Comparison of ENCODE assay signal across 8 cellular contexts in the genomic region with DNA sequence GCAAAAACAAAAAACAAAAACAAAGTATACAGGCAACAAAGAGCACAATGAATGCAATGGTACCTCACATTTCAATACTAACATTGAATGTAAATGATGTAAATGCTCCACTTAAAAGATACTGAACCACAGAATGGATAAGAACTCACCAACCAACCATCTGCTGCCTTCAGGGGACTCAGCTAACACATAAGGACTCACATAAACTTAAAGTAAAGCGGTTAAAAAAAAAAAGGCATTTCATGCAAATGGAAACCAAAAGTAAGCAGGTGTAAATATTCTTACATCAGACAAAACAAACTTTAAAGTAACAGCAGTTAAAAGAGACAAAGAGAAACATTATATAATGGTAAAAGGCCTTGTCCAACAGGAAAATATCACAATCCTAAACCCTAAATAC.
DNase-seq lines count a peak whose midpoint lies in the region; ATAC-seq and TF ChIP-seq lines count a peak whose summit lies in the region.
"Not testable (repeated sequence)": the region's sequence is repeated elsewhere in the genome, so short reads cannot be mapped to it uniquely, and the experiment has no call there.

No MANE protein-coding gene starts in this region.

- not testable (repeated sequence) for ATAC-seq in CD4-positive, CD25-positive, alpha-beta regulatory T cell (ENCODE audit: low read depth in 2 of 2)

- not testable (repeated sequence) for H3K9me3 Mint-ChIP-seq in CD4-positive, CD25-positive, alpha-beta regulatory T cell; activated CD4-positive, alpha-beta memory T cell treated with anti-CD3 and anti-CD28 coated beads, Interleukin-2, amount 10 ng/mL, durations not matched to agents 7 days and 5 days; activated naive CD8-positive, alpha-beta T cell (ENCODE audit: low read depth)
- peaks cover 24% of the 10 kb centered on the region for H3K9me3 Mint-ChIP-seq in T-helper 1 cell treated with Interleukin-12 subunit alpha and Interleukin-12 subunit beta and Interleukin-4 antibody, amounts not matched to agents 30 μg/mL and 1 μg/mL, for 36 hours
- H3K9me3 Mint-ChIP-seq in activated T-helper 1 cell treated with anti-CD3 and anti-CD28 coated beads, Interleukin-12 subunit alpha, Interleukin-12 subunit beta, Interleukin-2, Interleukin-4 antibody, amounts not matched to agents 30 ng/mL and 10 ng/mL and 1 ng/mL, durations not matched to agents 14 hours and 24 hours and 36 hours: peaks cover 10% of the 10 kb centered on the region
- H3K9me3 Mint-ChIP-seq in endodermal cell: peaks cover 29% of the 10 kb centered on the region

- H3K36me3 ChIP-seq in CD4-positive, CD25-positive, alpha-beta regulatory T cell (ENCODE audit: control insufficient read depth, insufficient read depth, low read length); endodermal cell (ENCODE audit: control insufficient read depth, insufficient read depth, low read length); spleen: not testable (repeated sequence)

- not testable (repeated sequence) for TF ChIP-seq CTCF in endodermal cell (conservative IDR thresholded peaks at IDR 0.05); spleen (IDR thresholded peaks at IDR 0.05 in 8 of 11, conservative IDR thresholded peaks at IDR 0.05 in 3 of 11)

- H3K36me3 Mint-ChIP-seq in CD4-positive, CD25-positive, alpha-beta regulatory T cell; activated naive CD8-positive, alpha-beta T cell; endodermal cell (ENCODE audit: low read depth): not testable (repeated sequence)
- H3K36me3 Mint-ChIP-seq in T-helper 1 cell treated with Interleukin-12 subunit alpha and Interleukin-12 subunit beta and Interleukin-4 antibody, amounts not matched to agents 30 μg/mL and 1 μg/mL, for 36 hours (ENCODE audit: low read depth): peaks cover 32% of the 10 kb centered on the region
- H3K36me3 Mint-ChIP-seq in activated CD4-positive, alpha-beta memory T cell treated with anti-CD3 and anti-CD28 coated beads, Interleukin-2, amount 10 ng/mL, durations not matched to agents 7 days and 5 days (ENCODE audit: low read depth): peaks cover 39% of the 10 kb centered on the region
- H3K36me3 Mint-ChIP-seq in activated T-helper 1 cell treated with anti-CD3 and anti-CD28 coated beads, Interleukin-12 subunit alpha, Interleukin-12 subunit beta, Interleukin-2, Interleukin-4 antibody, amounts not matched to agents 30 ng/mL and 10 ng/mL and 1 ng/mL, durations not matched to agents 14 hours and 24 hours and 36 hours (ENCODE audit: low read depth): peaks cover 15% of the 10 kb centered on the region

- peak overlapping the region; percentile 79 for H3K4me3 ChIP-seq in CD4-positive, CD25-positive, alpha-beta regulatory T cell (ENCODE audit: low read depth, low read length)
- not testable (repeated sequence) for H3K4me3 ChIP-seq in Jurkat, Clone E6-1 (ENCODE audit: low read length)
- H3K4me3 ChIP-seq in endodermal cell (ENCODE audit: low read length): peak overlapping the region; percentile 19
- peak overlapping the region in 4 of 8 donors; percentile 1 to 37 (median 2) for H3K4me3 ChIP-seq in spleen

- H3K27ac Mint-ChIP-seq in CD4-positive, CD25-positive, alpha-beta regulatory T cell: peak overlapping the region; percentile 50 to 98 (median 81)
- peak overlapping the region; percentile 98 for H3K27ac Mint-ChIP-seq in T-helper 1 cell treated with Interleukin-12 subunit alpha and Interleukin-12 subunit beta and Interleukin-4 antibody, amounts not matched to agents 30 μg/mL and 1 μg/mL, for 36 hours
- peak overlapping the region; percentile 96 for H3K27ac Mint-ChIP-seq in activated CD4-positive, alpha-beta memory T cell treated with anti-CD3 and anti-CD28 coated beads, Interleukin-2, amount 10 ng/mL, durations not matched to agents 7 days and 5 days
- H3K27ac Mint-ChIP-seq in activated T-helper 1 cell treated with anti-CD3 and anti-CD28 coated beads, Interleukin-12 subunit alpha, Interleukin-12 subunit beta, Interleukin-2, Interleukin-4 antibody, amounts not matched to agents 30 ng/mL and 10 ng/mL and 1 ng/mL, durations not matched to agents 14 hours and 24 hours and 36 hours: peak overlapping the region; percentile 93
- peak overlapping the region; percentile 74 for H3K27ac Mint-ChIP-seq in activated naive CD8-positive, alpha-beta T cell
- H3K27ac Mint-ChIP-seq in endodermal cell: peak overlapping the region; percentile 97

- CTCF ChIA-PET in activated CD4-positive, alpha-beta memory T cell treated with anti-CD3 and anti-CD28 coated beads, Interleukin-2, amount 10 ng/mL, durations not matched to agents 7 days and 5 days (lab: Charles Lee): interaction anchor here (1.3 kb wide), 2 partner anchors 48 to 91 kb away, joined by 5 to 7 read pairs; a partner anchor contains a TSS

- POLR2A ChIA-PET in activated CD4-positive, alpha-beta memory T cell treated with anti-CD3 and anti-CD28 coated beads, Interleukin-2, amount 10 ng/mL, durations not matched to agents 7 days and 5 days (lab: Charles Lee): interaction anchor here (0.7 to 4.3 kb wide), 7 partner anchors 13 to 186 kb away, joined by 3 to 20 read pairs (median 3); a partner anchor contains a TSS

- H3K4me3 Mint-ChIP-seq in CD4-positive, CD25-positive, alpha-beta regulatory T cell: peak overlapping the region; percentile 85 to 94 (median 87)
- H3K4me3 Mint-ChIP-seq in T-helper 1 cell treated with Interleukin-12 subunit alpha and Interleukin-12 subunit beta and Interleukin-4 antibody, amounts not matched to agents 30 μg/mL and 1 μg/mL, for 36 hours: peak overlapping the region; percentile 96
- H3K4me3 Mint-ChIP-seq in activated CD4-positive, alpha-beta memory T cell treated with anti-CD3 and anti-CD28 coated beads, Interleukin-2, amount 10 ng/mL, durations not matched to agents 7 days and 5 days: peak overlapping the region; percentile 89
- peak overlapping the region; percentile 83 for H3K4me3 Mint-ChIP-seq in activated T-helper 1 cell treated with anti-CD3 and anti-CD28 coated beads, Interleukin-12 subunit alpha, Interleukin-12 subunit beta, Interleukin-2, Interleukin-4 antibody, amounts not matched to agents 30 ng/mL and 10 ng/mL and 1 ng/mL, durations not matched to agents 14 hours and 24 hours and 36 hours
- peak overlapping the region; percentile 71 for H3K4me3 Mint-ChIP-seq in activated naive CD8-positive, alpha-beta T cell
- H3K4me3 Mint-ChIP-seq in endodermal cell: not testable (repeated sequence)

- 90% methylated on average over 1 of the region's 1 CpG; no CpG with 5 or more reads in 1 of the 2 experiments for WGBS in endodermal cell (ENCODE audit: insufficient coverage in 1 of 2, insufficient read length in 1 of 2), 2 experiments
- WGBS in spleen, 5 donors: 69 to 95% (median 74%) methylated on average over 1 of the region's 1 CpG

- not testable (repeated sequence) for H3K9ac ChIP-seq in endodermal cell (ENCODE audit: extremely low read depth, low read length, poor library complexity, severe bottlenecking)

- not testable (repeated sequence) for H3K9me3 ChIP-seq in CD4-positive, CD25-positive, alpha-beta regulatory T cell (ENCODE audit: control insufficient read depth in 2 of 2, low read length in 2 of 2); spleen
- H3K9me3 ChIP-seq in endodermal cell (ENCODE audit: control insufficient read depth, low read length): peaks cover 14% of the 10 kb centered on the region

- TF ChIP-seq POLR2A in spleen (IDR thresholded peaks at IDR 0.05): not testable (repeated sequence)

- H3K27me3 ChIP-seq in CD4-positive, CD25-positive, alpha-beta regulatory T cell (ENCODE audit: control insufficient read depth, insufficient read depth, low read length); endodermal cell (ENCODE audit: control insufficient read depth, insufficient read depth, low read length, poor library complexity, severe bottlenecking); spleen (replicated peaks in 1 of 7): not testable (repeated sequence)

- H3K4me1 Mint-ChIP-seq in CD4-positive, CD25-positive, alpha-beta regulatory T cell: peaks cover 45 to 79% (median 56%) of the 10 kb centered on the region in 4 donors
- H3K4me1 Mint-ChIP-seq in T-helper 1 cell treated with Interleukin-12 subunit alpha and Interleukin-12 subunit beta and Interleukin-4 antibody, amounts not matched to agents 30 μg/mL and 1 μg/mL, for 36 hours (ENCODE audit: low read depth): peaks cover 61% of the 10 kb centered on the region
- H3K4me1 Mint-ChIP-seq in activated CD4-positive, alpha-beta memory T cell treated with anti-CD3 and anti-CD28 coated beads, Interleukin-2, amount 10 ng/mL, durations not matched to agents 7 days and 5 days: peaks cover 62% of the 10 kb centered on the region
- H3K4me1 Mint-ChIP-seq in activated T-helper 1 cell treated with anti-CD3 and anti-CD28 coated beads, Interleukin-12 subunit alpha, Interleukin-12 subunit beta, Interleukin-2, Interleukin-4 antibody, amounts not matched to agents 30 ng/mL and 10 ng/mL and 1 ng/mL, durations not matched to agents 14 hours and 24 hours and 36 hours (ENCODE audit: low read depth): peaks cover 64% of the 10 kb centered on the region
- H3K4me1 Mint-ChIP-seq in activated naive CD8-positive, alpha-beta T cell (ENCODE audit: low read depth): peaks cover 69% of the 10 kb centered on the region
- peaks cover 34% of the 10 kb centered on the region for H3K4me1 Mint-ChIP-seq in endodermal cell

- peak overlapping the region; percentile 58 for H3K27ac ChIP-seq in CD4-positive, CD25-positive, alpha-beta regulatory T cell (ENCODE audit: insufficient read depth, low read length, poor library complexity, severe bottlenecking)
- H3K27ac ChIP-seq in endodermal cell (ENCODE audit: low read depth, low read length): not testable (repeated sequence)
- H3K27ac ChIP-seq in spleen: peak overlapping the region in 6 of 8 donors; percentile 37 to 70 (median 64)

- H3K4me1 ChIP-seq in CD4-positive, CD25-positive, alpha-beta regulatory T cell (ENCODE audit: control insufficient read depth, insufficient read depth, low read length, poor library complexity, severe bottlenecking): peaks cover 51% of the 10 kb centered on the region
- not testable (repeated sequence) for H3K4me1 ChIP-seq in endodermal cell (ENCODE audit: control insufficient read depth, insufficient read depth, low read length)
- peaks cover 0 to 43% (median 12%) of the 10 kb centered on the region in 6 donors for H3K4me1 ChIP-seq in spleen

- intact Hi-C loops in activated T-helper 1 cell treated with anti-CD3 and anti-CD28 coated beads, Interleukin-12 subunit alpha, Interleukin-12 subunit beta, Interleukin-2, Interleukin-4 antibody, amounts not matched to agents 30 ng/mL and 10 ng/mL and 1 ng/mL, durations not matched to agents 14 hours and 24 hours and 36 hours (cut with micrococcal nuclease): loop anchor here (1.0 to 10.0 kb wide), 5 partner anchors 34 to 188 kb away; a partner anchor contains a TSS
- intact Hi-C loops in spleen (cut with DNase I; ENCODE audit: low total_unique reads): not testable (repeated sequence)

- not testable (repeated sequence) for H3K27me3 Mint-ChIP-seq in CD4-positive, CD25-positive, alpha-beta regulatory T cell; T-helper 1 cell treated with Interleukin-12 subunit alpha and Interleukin-12 subunit beta and Interleukin-4 antibody, amounts not matched to agents 30 μg/mL and 1 μg/mL, for 36 hours (ENCODE audit: low read depth); activated CD4-positive, alpha-beta memory T cell treated with anti-CD3 and anti-CD28 coated beads, Interleukin-2, amount 10 ng/mL, durations not matched to agents 7 days and 5 days; activated T-helper 1 cell treated with anti-CD3 and anti-CD28 coated beads, Interleukin-12 subunit alpha, Interleukin-12 subunit beta, Interleukin-2, Interleukin-4 antibody, amounts not matched to agents 30 ng/mL and 10 ng/mL and 1 ng/mL, durations not matched to agents 14 hours and 24 hours and 36 hours (ENCODE audit: insufficient read depth); activated naive CD8-positive, alpha-beta T cell; endodermal cell (ENCODE audit: insufficient read depth)

- peak in 2 of 3 donors; percentile 36 to 63 for DNase-seq in CD4-positive, CD25-positive, alpha-beta regulatory T cell
- peak; percentile 16 for DNase-seq in Jurkat, Clone E6-1 (ENCODE audit: low read depth, low spot score)
- not testable (repeated sequence) for DNase-seq in activated CD4-positive, alpha-beta memory T cell treated with anti-CD3 and anti-CD28 coated beads, Interleukin-2, amount 10 ng/mL, durations not matched to agents 7 days and 5 days; activated T-helper 1 cell treated with anti-CD3 and anti-CD28 coated beads, Interleukin-12 subunit alpha, Interleukin-12 subunit beta, Interleukin-2, Interleukin-4 antibody, amounts not matched to agents 30 ng/mL and 10 ng/mL and 1 ng/mL, durations not matched to agents 14 hours and 24 hours and 36 hours (ENCODE audit: low spot score); endodermal cell; spleen
